Comparison of ENCODE assay signal across 11 cellular contexts in the genomic region with DNA sequence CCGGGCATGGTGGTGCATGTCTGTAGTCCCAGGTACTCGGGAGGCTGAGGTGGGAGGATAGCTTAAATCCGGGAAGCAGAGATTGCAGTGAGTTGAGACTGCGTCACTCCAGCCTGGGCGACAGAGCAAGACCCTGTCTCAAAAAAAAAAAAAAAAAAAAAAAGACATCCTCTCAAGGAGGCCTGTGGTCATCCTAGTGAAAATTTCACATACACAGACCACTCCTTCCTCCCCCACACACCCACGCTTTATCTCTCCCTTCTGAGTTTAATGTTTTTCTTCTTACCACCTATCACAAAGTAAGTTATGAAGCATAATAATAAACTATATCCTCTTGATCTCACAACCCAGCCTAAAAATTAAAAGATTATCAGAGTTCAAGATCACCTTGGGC. TPM values are rescaled to one million over a fixed set of nuclear protein-coding genes. Genes with fewer than 3 reads are reported as not detected.
DNase-seq lines count a peak whose midpoint lies in the region; ATAC-seq and TF ChIP-seq lines count a peak whose summit lies in the region.
"Had no signal": no experiment of that assay in that cellular context is flagged by ENCODE, and none has a peak within 500 bp of the region (broad histone marks: within the 10 kb centered on the region; RNA-seq: fewer than 3 reads in every experiment).

No MANE protein-coding gene starts in this region.

- no peaks in the 10 kb centered on the region for H4K20me1 ChIP-seq in hepatocyte (ENCODE audit: insufficient read depth, poor library complexity, severe bottlenecking)

- H3K4me1 ChIP-seq in A673 (ENCODE audit: insufficient read depth, low read length, poor library complexity, severe bottlenecking) (peaks cover 27% of the 10 kb centered on the region), Caco-2 (peaks cover 7% of the 10 kb centered on the region; the same call in 1 of the 2 replicates), hepatocyte (ENCODE audit: insufficient read depth) (peaks cover 8% of the 10 kb centered on the region)
- H3K4me1 ChIP-seq: colonic mucosa, prostate gland had no signal

- TF ChIP-seq CTCF in A673 (conservative IDR thresholded peaks at IDR 0.05; ENCODE audit: low read depth, low read length), result no peak
- TF ChIP-seq CTCF in Caco-2 (IDR thresholded peaks at IDR 0.05; ENCODE audit: insufficient read depth in 1 of 2, low read depth in 1 of 2, low read length in 1 of 2, severe bottlenecking in 1 of 2, unreplicated experiment in 1 of 2), result no peak
- TF ChIP-seq CTCF in hepatocyte (IDR thresholded peaks at IDR 0.05; ENCODE audit: poor library complexity), result no peak
- no peak for TF ChIP-seq CTCF in mesothelial cell of epicardium (IDR thresholded peaks at IDR 0.05; ENCODE audit: unreplicated experiment)

- no peaks in the 10 kb centered on the region for H3K9me2 ChIP-seq in hepatocyte (replicated peaks; ENCODE audit: insufficient read depth)

- no peak for DNase-seq in A673 (ENCODE audit: low spot score)
- DNase-seq in Caco-2, result no peak
- DNase-seq in T-cell, result no peak
- no peak for DNase-seq in hepatocyte (ENCODE audit: low spot score)
- no peak for DNase-seq in stimulated activated CD4-positive, alpha-beta T cell treated with anti-CD3 and anti-CD28 coated beads, Interleukin-4, amount 100 ng/mL, for 1 hour
- no peak for DNase-seq in mesothelial cell of epicardium (ENCODE audit: low spot score in 2 of 2, unreplicated experiment in 2 of 2)
- no peak for DNase-seq in NCI-H526 (lab: John Stamatoyannopoulos, UW)
- DNase-seq in NCI-H2029 treated with DMSO at 0.1 percent for 48 hours (lab: John Stamatoyannopoulos, UW), result no peak
- DNase-seq: activated CD4-positive, alpha-beta T cell treated with anti-CD3 and anti-CD28 coated beads, Interleukin-2, amount 50 U/mL, for 4 hours; colonic mucosa had no signal

- no peak for ATAC-seq in T-cell (replicated peaks in 1 of 4)

- CTCF ChIA-PET in A673 (lab: Charles Lee) (no interaction called here), Caco-2 (lab: Charles Lee) (no interaction called here), T-cell (lab: Charles Lee) (no interaction called here)

- H3K9me3 ChIP-seq in A673 (ENCODE audit: low read depth, low read length, poor library complexity, severe bottlenecking), result peaks cover 5% of the 10 kb centered on the region
- no peaks in the 10 kb centered on the region for H3K9me3 ChIP-seq in Caco-2
- H3K9me3 ChIP-seq in hepatocyte (ENCODE audit: low read depth), result no peaks in the 10 kb centered on the region
- H3K9me3 ChIP-seq: colonic mucosa, prostate gland had no signal

- H3K27ac Mint-ChIP-seq in Caco-2 (ENCODE audit: unreplicated experiment) (peak overlapping the region; percentile 50), T-cell (peak overlapping the region; percentile 98), mesothelial cell of epicardium (no peak overlapping the region)

- no peak overlapping the region for H3K27ac ChIP-seq in A673 (ENCODE audit: low read depth, low read length, poor library complexity, severe bottlenecking)
- no peak overlapping the region for H3K27ac ChIP-seq in hepatocyte

- intact Hi-C loops in A673 (cut with micrococcal nuclease; ENCODE audit: unreplicated experiment) (loop anchor here (5.0 kb wide), 1 partner anchor 111 kb away; a partner anchor contains a TSS), Caco-2 (cut with micrococcal nuclease; ENCODE audit: unreplicated experiment) (no loop called here)

- peak overlapping the region; percentile 70 for H2AFZ ChIP-seq in hepatocyte

- no peaks in the 10 kb centered on the region for H3K27me3 Mint-ChIP-seq in Caco-2 (ENCODE audit: insufficient read depth, unreplicated experiment)
- H3K27me3 Mint-ChIP-seq in T-cell, result peaks cover 0 to 3% of the 10 kb centered on the region in 2 donors
- no peaks in the 10 kb centered on the region for H3K27me3 Mint-ChIP-seq in mesothelial cell of epicardium (ENCODE audit: low read depth)

- peak overlapping the region; percentile 74 for H3K4me2 ChIP-seq in hepatocyte

- BruUV-seq in A673 (replicated peaks; lab: Mats Ljungman, UMichigan), result no TSS peak
- BruUV-seq in Caco-2 (replicated peaks; lab: Mats Ljungman, UMichigan), result no TSS peak

- H3K4me1 Mint-ChIP-seq in Caco-2 (ENCODE audit: low read depth, unreplicated experiment) (no peaks in the 10 kb centered on the region), T-cell (peaks cover 23 to 36% (median 30%) of the 10 kb centered on the region in 3 donors), mesothelial cell of epicardium (peaks cover 8% of the 10 kb centered on the region)

- H3K36me3 ChIP-seq in A673 (ENCODE audit: insufficient read depth, low read length, poor library complexity, severe bottlenecking) (peaks cover 18% of the 10 kb centered on the region), Caco-2 (ENCODE audit: control insufficient read depth, insufficient read depth, low read length) (no peaks in the 10 kb centered on the region), hepatocyte (replicated peaks; ENCODE audit: insufficient read depth, low read depth) (no peaks in the 10 kb centered on the region)
- H3K36me3 ChIP-seq: colonic mucosa had no signal

- H3K9me3 Mint-ChIP-seq in Caco-2 (ENCODE audit: unreplicated experiment) (no peaks in the 10 kb centered on the region), T-cell (no peaks in the 10 kb centered on the region), mesothelial cell of epicardium (peaks cover 6% of the 10 kb centered on the region)

- H3K36me3 Mint-ChIP-seq in Caco-2 (ENCODE audit: insufficient read depth, unreplicated experiment) (peaks cover 32% of the 10 kb centered on the region), T-cell (peaks cover 7% of the 10 kb centered on the region), mesothelial cell of epicardium (peaks cover 4% of the 10 kb centered on the region)

- H3K4me3 ChIP-seq in A673 (ENCODE audit: low read depth, low read length, poor library complexity, severe bottlenecking), result peak overlapping the region; percentile 83
- H3K4me3 ChIP-seq in Caco-2 (ENCODE audit: low read depth, low read length), result no peak overlapping the region
- no peak overlapping the region for H3K4me3 ChIP-seq in hepatocyte

- POLR2A ChIA-PET in A673 (lab: Charles Lee; ENCODE audit: low non-redundant PET), result interaction anchor here (0.5 kb wide), 1 partner anchor 84 kb away, joined by 3 read pairs; no protein-coding TSS in a partner anchor
- POLR2A ChIA-PET in Caco-2 (lab: Charles Lee), result no interaction called here
- POLR2A ChIA-PET in T-cell (lab: Charles Lee), result interaction anchor here in 1 of 2 donors (0.7 kb wide), 1 partner anchor 215 kb away, joined by 5 read pairs; no protein-coding TSS in a partner anchor

- H3K27me3 ChIP-seq in A673 (replicated peaks; ENCODE audit: insufficient read depth, low read depth, low read length, poor library complexity) (no peaks in the 10 kb centered on the region), Caco-2 (replicated peaks; ENCODE audit: control insufficient read depth, insufficient read depth, low read length) (no peaks in the 10 kb centered on the region), hepatocyte (no peaks in the 10 kb centered on the region)
- H3K27me3 ChIP-seq: colonic mucosa had no signal

- H3K79me2 ChIP-seq in hepatocyte, result peaks cover 24% of the 10 kb centered on the region

- H3K4me3 Mint-ChIP-seq in Caco-2 (ENCODE audit: unreplicated experiment) (peak overlapping the region; percentile 99), T-cell (peak overlapping the region in 1 of 3 donors; percentile 17), mesothelial cell of epicardium (no peak overlapping the region)

- 96% methylated on average over 6 of the region's 6 CpGs for WGBS in hepatocyte (ENCODE audit: low lambda C conversion rate, missing lambda C conversion rate)

RNA-seq across cellular contexts. Expression of a gene that starts 1.3 kb away (rescaled TPM):
- total RNA-seq in A673 (2021) (99.7 and 105 TPM in 2 replicates), Caco-2 (2022) (69.0 and 73.6 TPM in 2 replicates), T-cell (10 to 100 TPM; 52.0 to 69.0 (median 58.8) TPM), hepatocyte (35.7 and 41.4 TPM in 2 replicates), mesothelial cell of epicardium (51.0 to 52.2 TPM (median 51.4 TPM) in 3 replicates)
- polyA plus RNA-seq in hepatocyte, result 20.2 and 23.7 TPM in 2 replicates
